In genomic region chr1:59096501-59096900, GRCh38 we compare ENCODE assay signal across 27 cellular contexts.
DNase-seq lines count a peak whose midpoint lies in the region; ATAC-seq, FAIRE-seq and TF ChIP-seq lines count a peak whose summit lies in the region.
"Had no signal": no experiment of that assay in that cellular context is flagged by ENCODE, and none has a peak within 500 bp of the region (broad histone marks: within the 10 kb centered on the region; RNA-seq: fewer than 3 reads in every experiment).

No MANE protein-coding gene starts in this region.

- ATAC-seq in GM18505 (IDR thresholded peaks at IDR 0.05; ENCODE audit: unreplicated experiment): no peak
- ATAC-seq: activated T-helper 17 cell treated with anti-CD3 and anti-CD28 coated beads, Interleukin-2, amount 50 U/mL, for 72 hours; GM12878; psoas muscle had no signal

- DNase-seq in GM19239 (ENCODE audit: insufficient read length, low spot score): no peak
- DNase-seq in OCI-M2 (lab: John Stamatoyannopoulos, UW; ENCODE audit: unreplicated experiment): peak; percentile 63
- DNase-seq in erythroblast (lab: John Stamatoyannopoulos, UW): peak; percentile 11 to 53
- DNase-seq in medulla oblongata (ENCODE audit: extremely low spot score): peak; percentile 51
- no peak for DNase-seq in NCI-H1092 treated with DMSO at 0.1 percent for 48 hours (lab: John Stamatoyannopoulos, UW)
- DNase-seq in activated CD8-positive, alpha-beta memory T cell treated with anti-CD3 and anti-CD28 coated beads, Interleukin-2, amount 50 U/mL, for 4 hours: no peak
- DNase-seq in islet precursor cell: no peak
- DNase-seq: activated CD4-positive, alpha-beta memory T cell treated with anti-CD3 and anti-CD28 coated beads, Interleukin-2, amount 10 ng/mL, durations not matched to agents 7 days and 5 days; activated CD4-positive, CD25-positive, alpha-beta regulatory T cell treated with anti-CD3 and anti-CD28 coated beads, Interleukin-2, amount 50 U/mL, for 72 hours; caudate nucleus; cortex of kidney; endodermal cell; esophagus squamous epithelium; foreskin melanocyte; hippocampal formation; NCI-H2081; NCI-H345; nucleus accumbens; psoas muscle; stimulated activated CD4-positive, alpha-beta T cell treated with anti-CD3 and anti-CD28 coated beads, Interleukin-15, amount 100 ng/mL, for 24 hours; T1000; uterus had no signal

- FAIRE-seq in GM19239 (lab: Jason Lieb, UNC): peak; percentile 42
- FAIRE-seq: D721Med, GM12878, H1 had no signal

- TF ChIP-seq POLR2A in erythroblast (IDR thresholded peaks at IDR 0.05; ENCODE audit: low read length) (no peak), GM18505 (IDR thresholded peaks at IDR 0.05; ENCODE audit: borderline replicate concordance, extremely low read depth, insufficient read depth, insufficient read length) (no peak)

Comparison
In these comparisons a context has a peak if more than half of its experiments do, and no peak if none do; other contexts are left out.
1. DNase-seq: peak in OCI-M2 (single experiment), erythroblast (2 of 2) and medulla oblongata (single experiment); none in GM19239 (single experiment), NCI-H1092 treated with DMSO at 0.1 percent for 48 hours (single experiment), activated CD8-positive, alpha-beta memory T cell treated with anti-CD3 and anti-CD28 coated beads, Interleukin-2, amount 50 U/mL, for 4 hours (single experiment) and islet precursor cell (single experiment).